1 cellular context compared by ENCODE assay signal in genomic region chr1:32877211-32878110, GRCh38.
TF ChIP-seq lines count a peak whose summit lies in the region.

No MANE protein-coding gene starts in this region.

TF ChIP-seq in HepG2, 621 proteins besides CTCF, POLR2A, EP300 and RAD21:
- no peak for TF ChIP-seq KLF6 (CRISPR knock-in tag; IDR thresholded peaks at IDR 0.05)
- no peak for TF ChIP-seq LCORL (IDR thresholded peaks at IDR 0.05)
- TF ChIP-seq LCORL (CRISPR knock-in tag; IDR thresholded peaks at IDR 0.05) = no peak
- TF ChIP-seq RFXAP (CRISPR knock-in tag; IDR thresholded peaks at IDR 0.05; ENCODE audit: borderline replicate concordance) = no peak
- no peak for TF ChIP-seq ZNF24 (IDR thresholded peaks at IDR 0.05)
- no peak for TF ChIP-seq ZKSCAN5 (CRISPR knock-in tag; IDR thresholded peaks at IDR 0.05)
- no peak for TF ChIP-seq ATF7 (IDR thresholded peaks at IDR 0.05)
- no peak for TF ChIP-seq ATF7 (CRISPR knock-in tag; IDR thresholded peaks at IDR 0.05)
- no peak for TF ChIP-seq ZNF589 (CRISPR knock-in tag; conservative IDR thresholded peaks at IDR 0.05)
